8 cellular contexts compared by ENCODE assay signal in genomic region chr11:78420255-78420764, GRCh38. TPM values are rescaled to one million over a fixed set of nuclear protein-coding genes. Genes with fewer than 3 reads are reported as not detected.
A peak's percentile ranks its signal among the peaks of the same experiment; 100 is the strongest.
DNase-seq lines count a peak whose midpoint lies in the region; ATAC-seq and TF ChIP-seq lines count a peak whose summit lies in the region.

No MANE protein-coding gene starts in this region.

- 0 to 1% methylated on average over 5 to 8 of the region's 9 CpGs for WGBS in gastroesophageal sphincter (ENCODE audit: low coverage in 1 of 2), 2 donors

- intact Hi-C loops in activated T-helper 2 cell treated with anti-CD3 and anti-CD28 coated beads, Interferon-gamma antibody, Interleukin-2, Interleukin-4, amounts not matched to agents 10 μg/mL and 5 μg/mL and 100 μg/mL, durations not matched to agents 14 hours and 24 hours and 36 hours (cut with micrococcal nuclease): loop anchor here (1.0 to 10.0 kb wide), 4 partner anchors 9 to 346 kb away; partner anchors contain the start of gene NDUFC2

- H4K20me1 ChIP-seq in GM23338 (replicated peaks; ENCODE audit: insufficient read depth): 0 out of 2 replicates have a peak, but pooled peaks cover under 1% of the 10 kb centered on the region
- H4K20me1 ChIP-seq in OCI-LY1 (ENCODE audit: insufficient read depth, low read length): no peaks in the 10 kb centered on the region

- peak overlapping the region; percentile 6; the same call in 1 of the 3 replicates for H3K4me3 Mint-ChIP-seq in GM23338
- peak overlapping the region; percentile 70 for H3K4me3 Mint-ChIP-seq in activated T-helper 2 cell treated with anti-CD3 and anti-CD28 coated beads, Interferon-gamma antibody, Interleukin-2, Interleukin-4, amounts not matched to agents 10 μg/mL and 5 μg/mL and 100 μg/mL, durations not matched to agents 14 hours and 24 hours and 36 hours (ENCODE audit: low read depth)

- ATAC-seq in GM23338 (no peak), gastroesophageal sphincter (peak; percentile 18), GM21447 (IDR thresholded peaks at IDR 0.05; ENCODE audit: unreplicated experiment) (no peak)

- peaks cover 27% of the 10 kb centered on the region for H3K4me1 ChIP-seq in GM23338 (ENCODE audit: insufficient read depth)
- peaks cover 37% of the 10 kb centered on the region for H3K4me1 ChIP-seq in OCI-LY1 (ENCODE audit: insufficient read depth, low read length, severe bottlenecking)
- H3K4me1 ChIP-seq in gastroesophageal sphincter: peaks cover 0 to 44% (median 18%) of the 10 kb centered on the region in 3 donors

- no peak overlapping the region for H3K27ac Mint-ChIP-seq in GM23338
- H3K27ac Mint-ChIP-seq in activated T-helper 2 cell treated with anti-CD3 and anti-CD28 coated beads, Interferon-gamma antibody, Interleukin-2, Interleukin-4, amounts not matched to agents 10 μg/mL and 5 μg/mL and 100 μg/mL, durations not matched to agents 14 hours and 24 hours and 36 hours: peak overlapping the region; percentile 91

- H2AFZ ChIP-seq in GM23338: no peak overlapping the region
- H2AFZ ChIP-seq in OCI-LY1 (ENCODE audit: low read length): no peak overlapping the region

- H3K4me2 ChIP-seq in GM23338 (peak overlapping the region; percentile 29; the same call in 1 of the 2 replicates), OCI-LY1 (ENCODE audit: low read length) (0 out of 2 replicates have a peak overlapping the region, but pooled peaks have one; percentile 3)

- H3K4me1 Mint-ChIP-seq in GM23338: peaks cover 42% of the 10 kb centered on the region
- peaks cover 66% of the 10 kb centered on the region for H3K4me1 Mint-ChIP-seq in activated T-helper 2 cell treated with anti-CD3 and anti-CD28 coated beads, Interferon-gamma antibody, Interleukin-2, Interleukin-4, amounts not matched to agents 10 μg/mL and 5 μg/mL and 100 μg/mL, durations not matched to agents 14 hours and 24 hours and 36 hours (ENCODE audit: low read depth)

- no peak for TF ChIP-seq POLR2A in gastroesophageal sphincter (IDR thresholded peaks at IDR 0.05)

- no peak overlapping the region for H3K4me3 ChIP-seq in GM23338
- no peak overlapping the region for H3K4me3 ChIP-seq in OCI-LY1 (ENCODE audit: low read depth, low read length, poor library complexity, severe bottlenecking)
- no peak overlapping the region for H3K4me3 ChIP-seq in gastroesophageal sphincter

- H3K9me3 ChIP-seq in OCI-LY1 (ENCODE audit: low read length): no peaks in the 10 kb centered on the region
- H3K9me3 ChIP-seq in gastroesophageal sphincter: no peaks in the 10 kb centered on the region

- no peaks in the 10 kb centered on the region for H3K9me2 ChIP-seq in GM23338 (ENCODE audit: insufficient read depth)
- no peaks in the 10 kb centered on the region for H3K9me2 ChIP-seq in OCI-LY1 (ENCODE audit: low read depth, low read length)

- H3K36me3 Mint-ChIP-seq in GM23338 (ENCODE audit: low read depth): no peaks in the 10 kb centered on the region
- peaks cover 18% of the 10 kb centered on the region for H3K36me3 Mint-ChIP-seq in activated T-helper 2 cell treated with anti-CD3 and anti-CD28 coated beads, Interferon-gamma antibody, Interleukin-2, Interleukin-4, amounts not matched to agents 10 μg/mL and 5 μg/mL and 100 μg/mL, durations not matched to agents 14 hours and 24 hours and 36 hours (ENCODE audit: low read depth)

- H3K27ac ChIP-seq in GM23338 (ENCODE audit: low read depth) (no peak overlapping the region), OCI-LY1 (ENCODE audit: low read depth, low read length, poor library complexity, severe bottlenecking) (no peak overlapping the region), gastroesophageal sphincter (peak overlapping the region in 3 of 4 donors; percentile 54 to 100 (median 94))

- H3K27me3 Mint-ChIP-seq in GM23338 (ENCODE audit: insufficient read depth, low read depth, poor library complexity): peaks cover 31% of the 10 kb centered on the region
- no peaks in the 10 kb centered on the region for H3K27me3 Mint-ChIP-seq in activated T-helper 2 cell treated with anti-CD3 and anti-CD28 coated beads, Interferon-gamma antibody, Interleukin-2, Interleukin-4, amounts not matched to agents 10 μg/mL and 5 μg/mL and 100 μg/mL, durations not matched to agents 14 hours and 24 hours and 36 hours (ENCODE audit: low read depth)

- H3F3A ChIP-seq in GM23338 (replicated peaks; ENCODE audit: low read depth) (0 out of 2 replicates have a peak, but pooled peaks cover 12% of the 10 kb centered on the region), OCI-LY1 (ENCODE audit: insufficient read depth, low read length) (no peaks in the 10 kb centered on the region)

- H3K36me3 ChIP-seq in GM23338 (ENCODE audit: insufficient read depth) (no peaks in the 10 kb centered on the region), OCI-LY1 (ENCODE audit: insufficient read depth, low read length) (no peaks in the 10 kb centered on the region), gastroesophageal sphincter (no peaks in the 10 kb centered on the region)

- H3K27me3 ChIP-seq in GM23338 (ENCODE audit: insufficient read depth) (peaks cover 20% of the 10 kb centered on the region), OCI-LY1 (ENCODE audit: insufficient read depth, low read length) (no peaks in the 10 kb centered on the region; the same call in 1 of the 2 replicates), gastroesophageal sphincter (no peaks in the 10 kb centered on the region)

- no peak for TF ChIP-seq EP300 in gastroesophageal sphincter (IDR thresholded peaks at IDR 0.05)

- DNase-seq in AG20443 (ENCODE audit: low spot score): peak; percentile 70
- DNase-seq in GM23338 (ENCODE audit: low spot score): peak; percentile 86
- peak; percentile 34 for DNase-seq in activated T-helper 2 cell treated with anti-CD3 and anti-CD28 coated beads, Interferon-gamma antibody, Interleukin-2, Interleukin-4, amounts not matched to agents 10 μg/mL and 5 μg/mL and 100 μg/mL, durations not matched to agents 14 hours and 24 hours and 36 hours (ENCODE audit: low spot score)
- peak in 53 of 56 donors; percentile 3 to 87 (median 56) for DNase-seq in nucleus accumbens (lab: John Stamatoyannopoulos, UW)
- DNase-seq in ureter (ENCODE audit: low spot score): peak; percentile 61

- no peak overlapping the region for H3K9ac ChIP-seq in OCI-LY1 (ENCODE audit: low read length)

- H3K79me2 ChIP-seq in GM23338 (replicated peaks; ENCODE audit: insufficient read depth) (peaks cover 3% of the 10 kb centered on the region; the same call in 1 of the 2 replicates), OCI-LY1 (ENCODE audit: insufficient read depth, low read length) (no peaks in the 10 kb centered on the region)

- peak; percentile 60 to 77 for TF ChIP-seq CTCF in GM23338 (conservative IDR thresholded peaks at IDR 0.05; ENCODE audit: low read depth in 2 of 2)
- TF ChIP-seq CTCF in OCI-LY1 (IDR thresholded peaks at IDR 0.05; ENCODE audit: low read length): peak; percentile 62
- peak; percentile 48 to 77 (median 56) for TF ChIP-seq CTCF in gastroesophageal sphincter (IDR thresholded peaks at IDR 0.05)

- no peaks in the 10 kb centered on the region for H3K9me3 Mint-ChIP-seq in GM23338
- no peaks in the 10 kb centered on the region for H3K9me3 Mint-ChIP-seq in activated T-helper 2 cell treated with anti-CD3 and anti-CD28 coated beads, Interferon-gamma antibody, Interleukin-2, Interleukin-4, amounts not matched to agents 10 μg/mL and 5 μg/mL and 100 μg/mL, durations not matched to agents 14 hours and 24 hours and 36 hours

TF ChIP-seq in GM23338, 12 proteins besides CTCF, POLR2A, EP300 and RAD21:
- TF ChIP-seq EZH2phosphoT487 (IDR thresholded peaks at IDR 0.05; ENCODE audit: unreplicated experiment): no peak
TF ChIP-seq in GM23338: peak in this region for 0.

RNA-seq across cellular contexts. Expression of gene GAB2, which starts 2.7 kb away (rescaled TPM):
- total RNA-seq in GM23338 (2014; rRNA removed; shearing (Covaris generic)): 6.9 and 10.8 TPM in 2 replicates
- 2.0 and 2.5 TPM in 2 replicates for polyA plus RNA-seq in GM23338 (2016; fragmentation: Nextera tagmentation; extraction: Ambion mirVana)
- 32.8 and 33.2 TPM in 2 replicates for total RNA-seq in activated T-helper 2 cell treated with anti-CD3 and anti-CD28 coated beads, Interferon-gamma antibody, Interleukin-2, Interleukin-4, amounts not matched to agents 10 μg/mL and 5 μg/mL and 100 μg/mL, durations not matched to agents 14 hours and 24 hours and 36 hours
- total RNA-seq in gastroesophageal sphincter (10 to 100 TPM; 26.3 to 84.8 (median 26.6) TPM), ureter (20.9 TPM)

Comparison
In these comparisons a context has a peak if more than half of its experiments do, and no peak if none do; other contexts are left out.
1. DNase-seq: peak in every context shown above with its lines; median percentile 86 in GM23338; 70 in AG20443; 61 in ureter; 56 in nucleus accumbens; 34 in activated T-helper 2 cell treated with anti-CD3 and anti-CD28 coated beads, Interferon-gamma antibody, Interleukin-2, Interleukin-4, amounts not matched to agents 10 μg/mL and 5 μg/mL and 100 μg/mL, durations not matched to agents 14 hours and 24 hours and 36 hours.
2. H3K27ac ChIP-seq: peak in gastroesophageal sphincter (3 of 4); none in GM23338 (single experiment) and OCI-LY1 (single experiment).
3. Peak in every context shown above with its lines, with median percentiles within 50 percentile points of each other: CTCF ChIP-seq.